19 cellular contexts compared by ENCODE assay signal in the genomic region with DNA sequence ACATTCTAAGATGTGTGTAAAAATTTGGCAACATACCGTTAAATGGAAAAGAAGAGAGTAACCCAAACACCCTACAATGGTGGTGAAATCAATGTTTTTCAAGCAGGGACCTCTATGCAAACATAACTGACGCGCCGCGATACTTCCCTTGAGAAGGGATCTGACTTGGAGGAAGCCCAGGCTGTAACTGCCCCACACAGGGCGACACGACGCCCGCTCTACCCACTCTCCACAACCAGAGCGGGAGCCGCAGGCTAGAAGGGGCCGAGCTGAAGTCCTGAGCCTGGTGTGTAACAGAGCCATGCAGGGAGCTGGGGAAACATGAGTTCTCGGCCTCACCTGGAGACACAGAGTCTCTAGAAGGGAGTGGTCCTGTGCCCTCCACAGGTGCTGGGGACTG.
A peak's percentile ranks its signal among the peaks of the same experiment; 100 is the strongest.
DNase-seq lines count a peak whose midpoint lies in the region; ATAC-seq and TF ChIP-seq lines count a peak whose summit lies in the region.
"Had no signal": no experiment of that assay in that cellular context is flagged by ENCODE, and none has a peak within 500 bp of the region (broad histone marks: within the 10 kb centered on the region; RNA-seq: fewer than 3 reads in every experiment).

No MANE protein-coding gene starts in this region.

- H3K27ac ChIP-seq in CD4-positive, CD25-positive, alpha-beta regulatory T cell (ENCODE audit: insufficient read depth, low read length, poor library complexity, severe bottlenecking): no peak overlapping the region
- peak overlapping the region in 6 of 8 donors; percentile 22 to 88 (median 50) for H3K27ac ChIP-seq in spleen
- H3K27ac ChIP-seq: KMS-11, thoracic aorta had no signal

- peaks cover 7% of the 10 kb centered on the region for H3K36me3 Mint-ChIP-seq in CD4-positive, CD25-positive, alpha-beta regulatory T cell
- H3K36me3 Mint-ChIP-seq in IgD-negative memory B cell (peaks cover 2% of the 10 kb centered on the region), endothelial cell (ENCODE audit: low read depth, unreplicated experiment) (peaks cover 5% of the 10 kb centered on the region)
- H3K36me3 Mint-ChIP-seq: activated naive CD8-positive, alpha-beta T cell treated with anti-CD3 and anti-CD28 coated beads for 36 hours had no signal

- WGBS in spleen, 5 donors: 82 to 96% (median 93%) methylated on average over 10 to 13 of the region's 13 CpGs

- H3K9me3 ChIP-seq in CD4-positive, CD25-positive, alpha-beta regulatory T cell (ENCODE audit: control insufficient read depth in 2 of 2, low read length in 2 of 2): no peaks in the 10 kb centered on the region
- no peaks in the 10 kb centered on the region for H3K9me3 ChIP-seq in spleen
- H3K9me3 ChIP-seq: SK-N-SH, thoracic aorta had no signal

- peaks cover 7 to 62% (median 32%) of the 10 kb centered on the region in 4 donors for H3K4me1 Mint-ChIP-seq in CD4-positive, CD25-positive, alpha-beta regulatory T cell
- H3K4me1 Mint-ChIP-seq in IgD-negative memory B cell (peaks cover 54 to 62% (median 61%) of the 10 kb centered on the region in 3 donors), endothelial cell (ENCODE audit: unreplicated experiment) (peaks cover 12% of the 10 kb centered on the region)

- no peaks in the 10 kb centered on the region for H3K27me3 ChIP-seq in CD4-positive, CD25-positive, alpha-beta regulatory T cell (ENCODE audit: control insufficient read depth, insufficient read depth, low read length)
- no peaks in the 10 kb centered on the region for H3K27me3 ChIP-seq in spleen (replicated peaks in 1 of 7)

- intact Hi-C loops in spleen (cut with DNase I; ENCODE audit: low total_unique reads): no loop called here

- H3K36me3 ChIP-seq in CD4-positive, CD25-positive, alpha-beta regulatory T cell (ENCODE audit: control insufficient read depth, insufficient read depth, low read length): peaks cover 21% of the 10 kb centered on the region
- peaks cover 0 to 68% (median 18%) of the 10 kb centered on the region in 6 donors for H3K36me3 ChIP-seq in spleen
- H3K36me3 ChIP-seq: thoracic aorta had no signal

- peak overlapping the region in 2 of 3 donors; percentile 76 to 78 for H3K27ac Mint-ChIP-seq in CD4-positive, CD25-positive, alpha-beta regulatory T cell
- H3K27ac Mint-ChIP-seq in IgD-negative memory B cell: peak overlapping the region; percentile 59 to 97 (median 95)
- H3K27ac Mint-ChIP-seq in endothelial cell (ENCODE audit: unreplicated experiment): peak overlapping the region; percentile 42
- H3K27ac Mint-ChIP-seq: activated naive CD8-positive, alpha-beta T cell treated with anti-CD3 and anti-CD28 coated beads for 36 hours; activated T-helper 1 cell treated with anti-CD3 and anti-CD28 coated beads, Interleukin-12 subunit alpha, Interleukin-12 subunit beta, Interleukin-2, Interleukin-4 antibody, amounts not matched to agents 30 ng/mL and 10 ng/mL and 1 ng/mL, durations not matched to agents 14 hours and 24 hours and 36 hours; mesothelial cell of epicardium had no signal

- H3K27me3 Mint-ChIP-seq in CD4-positive, CD25-positive, alpha-beta regulatory T cell: no peaks in the 10 kb centered on the region
- H3K27me3 Mint-ChIP-seq in IgD-negative memory B cell (no peaks in the 10 kb centered on the region), endothelial cell (ENCODE audit: unreplicated experiment) (peaks cover 9% of the 10 kb centered on the region)
- H3K27me3 Mint-ChIP-seq: activated naive CD8-positive, alpha-beta T cell treated with anti-CD3 and anti-CD28 coated beads for 36 hours had no signal

- no peaks in the 10 kb centered on the region for H3K9me3 Mint-ChIP-seq in CD4-positive, CD25-positive, alpha-beta regulatory T cell
- H3K9me3 Mint-ChIP-seq in IgD-negative memory B cell: no peaks in the 10 kb centered on the region
- no peaks in the 10 kb centered on the region for H3K9me3 Mint-ChIP-seq in endothelial cell (ENCODE audit: unreplicated experiment)
- H3K9me3 Mint-ChIP-seq: activated naive CD8-positive, alpha-beta T cell treated with anti-CD3 and anti-CD28 coated beads for 36 hours; activated T-helper 1 cell treated with anti-CD3 and anti-CD28 coated beads, Interleukin-12 subunit alpha, Interleukin-12 subunit beta, Interleukin-2, Interleukin-4 antibody, amounts not matched to agents 30 ng/mL and 10 ng/mL and 1 ng/mL, durations not matched to agents 14 hours and 24 hours and 36 hours; mesothelial cell of epicardium had no signal

- ATAC-seq in CD4-positive, CD25-positive, alpha-beta regulatory T cell (ENCODE audit: low read depth in 2 of 2): no peak
- ATAC-seq in HG03095 (IDR thresholded peaks at IDR 0.05; ENCODE audit: unreplicated experiment): no peak
- no peak for ATAC-seq in HG02981 (IDR thresholded peaks at IDR 0.05; ENCODE audit: unreplicated experiment)
- ATAC-seq: activated CD4-positive, CD25-positive, alpha-beta regulatory T cell treated with anti-CD3 and anti-CD28 coated beads, Interleukin-2, amount 50 U/mL, for 24 hours had no signal

- TF ChIP-seq POLR2A in spleen (IDR thresholded peaks at IDR 0.05): no peak

- H3K4me1 ChIP-seq in CD4-positive, CD25-positive, alpha-beta regulatory T cell (ENCODE audit: control insufficient read depth, insufficient read depth, low read length, poor library complexity, severe bottlenecking): peaks cover 49% of the 10 kb centered on the region
- peaks cover 45 to 100% (median 94%) of the 10 kb centered on the region in 6 donors for H3K4me1 ChIP-seq in spleen

- H3K4me3 ChIP-seq in CD4-positive, CD25-positive, alpha-beta regulatory T cell (ENCODE audit: low read depth, low read length): no peak overlapping the region
- no peak overlapping the region for H3K4me3 ChIP-seq in spleen
- H3K4me3 ChIP-seq: thoracic aorta had no signal

- no peak for DNase-seq in CD4-positive, CD25-positive, alpha-beta regulatory T cell
- DNase-seq in endothelial cell (ENCODE audit: low spot score): no peak
- DNase-seq in spleen: no peak
- no peak for DNase-seq in stimulated activated CD4-positive, alpha-beta T cell treated with anti-CD3 and anti-CD28 coated beads, Interleukin-4, amount 100 ng/mL, for 1 hour
- DNase-seq: activated naive CD8-positive, alpha-beta T cell treated with anti-CD3 and anti-CD28 coated beads for 36 hours; effector CD8-positive, alpha-beta T cell; HCEC 1CT; NCI-H2081; retina; SK-N-SH; stimulated activated CD4-positive, alpha-beta T cell treated with anti-CD3 and anti-CD28 coated beads, Interleukin-15, amount 100 ng/mL, for 24 hours had no signal

- peak overlapping the region in 1 of 4 donors; percentile 52 for H3K4me3 Mint-ChIP-seq in CD4-positive, CD25-positive, alpha-beta regulatory T cell
- peak overlapping the region in 3 of 4 donors; percentile 46 to 74 (median 63) for H3K4me3 Mint-ChIP-seq in IgD-negative memory B cell
- peak overlapping the region; percentile 56 for H3K4me3 Mint-ChIP-seq in endothelial cell (ENCODE audit: unreplicated experiment)
- H3K4me3 Mint-ChIP-seq: activated naive CD8-positive, alpha-beta T cell treated with anti-CD3 and anti-CD28 coated beads for 36 hours; activated T-helper 1 cell treated with anti-CD3 and anti-CD28 coated beads, Interleukin-12 subunit alpha, Interleukin-12 subunit beta, Interleukin-2, Interleukin-4 antibody, amounts not matched to agents 30 ng/mL and 10 ng/mL and 1 ng/mL, durations not matched to agents 14 hours and 24 hours and 36 hours; mesothelial cell of epicardium had no signal

- TF ChIP-seq CTCF in endothelial cell (IDR thresholded peaks at IDR 0.05; ENCODE audit: unreplicated experiment) (no peak), spleen (IDR thresholded peaks at IDR 0.05 in 8 of 11, conservative IDR thresholded peaks at IDR 0.05 in 3 of 11) (no peak)

Comparison
In these comparisons a context has a peak if more than half of its experiments do, and no peak if none do; other contexts are left out.
1. H3K27ac Mint-ChIP-seq: peak in every context shown above with its lines; median percentile 95 in IgD-negative memory B cell; 77 in CD4-positive, CD25-positive, alpha-beta regulatory T cell; 42 in endothelial cell.